ENCODE assay signal across 30 cellular contexts in the genomic region with DNA sequence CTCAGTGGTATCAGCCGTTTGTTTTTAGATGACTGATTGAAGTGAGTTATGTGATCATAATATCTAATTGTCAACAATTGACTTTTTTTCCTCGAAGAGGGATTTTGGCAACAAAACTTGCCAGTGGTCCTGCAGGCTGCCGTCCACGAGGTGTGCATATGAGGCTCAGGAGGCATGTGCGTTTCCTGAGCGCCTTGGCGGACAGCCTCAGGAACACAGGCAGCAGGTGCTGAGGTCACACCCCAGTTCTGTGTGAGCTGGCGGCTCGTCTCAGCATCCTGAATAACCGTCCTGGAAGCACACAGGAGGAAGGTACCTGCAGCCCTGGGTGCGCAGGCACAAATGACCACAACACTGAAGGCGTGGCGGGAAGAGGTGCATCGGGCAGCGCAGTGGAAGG. TPM values are rescaled to one million over a fixed set of nuclear protein-coding genes. Genes with fewer than 3 reads are reported as not detected.
"Had no signal": no experiment of that assay in that cellular context is flagged by ENCODE, and none has a peak within 500 bp of the region (broad histone marks: within the 10 kb centered on the region; RNA-seq: fewer than 3 reads in every experiment).

No MANE protein-coding gene starts in this region.

- H3K4me1 Mint-ChIP-seq: activated CD4-positive, alpha-beta T cell treated with anti-CD3 and anti-CD28 coated beads for 36 hours; activated naive CD8-positive, alpha-beta T cell treated with anti-CD3 and anti-CD28 coated beads, Interleukin-2, amount 50 U/mL, for 24 hours had no signal

- H3K27ac Mint-ChIP-seq: activated CD4-positive, alpha-beta T cell treated with anti-CD3 and anti-CD28 coated beads for 36 hours; activated CD8-positive, alpha-beta T cell treated with anti-CD3 and anti-CD28 coated beads, Interleukin-2, amount 10 ng/mL, durations not matched to agents 7 days and 5 days; activated naive CD4-positive, alpha-beta T cell treated with anti-CD3 and anti-CD28 coated beads, Interleukin-2, amount 50 U/mL, for 24 hours; activated naive CD8-positive, alpha-beta T cell treated with anti-CD3 and anti-CD28 coated beads, Interleukin-2, amount 50 U/mL, for 24 hours; T-cell had no signal

- H3K27me3 ChIP-seq: ascending aorta had no signal

- H3K27me3 Mint-ChIP-seq: activated CD4-positive, alpha-beta T cell treated with anti-CD3 and anti-CD28 coated beads for 36 hours; activated naive CD4-positive, alpha-beta T cell treated with anti-CD3 and anti-CD28 coated beads, Interleukin-2, amount 50 U/mL, for 24 hours; activated naive CD8-positive, alpha-beta T cell treated with anti-CD3 and anti-CD28 coated beads, Interleukin-2, amount 50 U/mL, for 24 hours; T-cell had no signal

- H3K27ac ChIP-seq: ascending aorta, KMS-11, SK-N-MC, WERI-Rb-1 had no signal

- H3K9me3 ChIP-seq: ascending aorta had no signal

- H3K4me3 Mint-ChIP-seq: activated CD4-positive, alpha-beta T cell treated with anti-CD3 and anti-CD28 coated beads for 36 hours; activated CD8-positive, alpha-beta T cell treated with anti-CD3 and anti-CD28 coated beads, Interleukin-2, amount 10 ng/mL, durations not matched to agents 7 days and 5 days; activated naive CD4-positive, alpha-beta T cell treated with anti-CD3 and anti-CD28 coated beads, Interleukin-2, amount 50 U/mL, for 24 hours; activated naive CD8-positive, alpha-beta T cell treated with anti-CD3 and anti-CD28 coated beads, Interleukin-2, amount 50 U/mL, for 24 hours; brain; T-cell had no signal

- H3K4me2 ChIP-seq: KMS-11 had no signal

- DNase-seq: activated CD4-positive, alpha-beta T cell treated with anti-CD3 and anti-CD28 coated beads for 36 hours; activated CD4-positive, alpha-beta T cell treated with anti-CD3 and anti-CD28 coated beads, Interleukin-2, amount 50 U/mL, for 1 hour; activated CD8-positive, alpha-beta memory T cell treated with anti-CD3 and anti-CD28 coated beads, Interleukin-2, amount 50 U/mL, for 48 hours; activated CD8-positive, alpha-beta T cell treated with anti-CD3 and anti-CD28 coated beads, Interleukin-2, amount 10 ng/mL, durations not matched to agents 7 days and 5 days; activated gamma-delta T cell; activated naive CD8-positive, alpha-beta T cell treated with anti-CD3 and anti-CD28 coated beads, Interleukin-2, amount 50 U/mL, for 24 hours; activated T-cell treated with anti-CD3 and anti-CD28 coated beads, Interleukin-2, amount 50 U/mL, for 1 hour; amniotic stem cell; cerebellar nuclear complex; MV-4-11; NCI-H1105; NCI-H1436; NCI-H1694 treated with DMSO at 0.1 percent for 48 hours; NCI-H2029 treated with DMSO at 0.1 percent for 48 hours; NCI-H345; NCI-H510A treated with DMSO at 0.1 percent for 48 hours; NCI-H69; NK-92 treated with Interleukin-12 subunit alpha and Interleukin-12 subunit beta, amount 100 ng/mL, for 24 hours; OCI-M1; RPMI8226; T-cell; T-helper 2 cell; WERI-Rb-1 had no signal

- H3K4me1 ChIP-seq: ascending aorta had no signal

- H3K9me3 Mint-ChIP-seq: activated naive CD4-positive, alpha-beta T cell treated with anti-CD3 and anti-CD28 coated beads, Interleukin-2, amount 50 U/mL, for 24 hours; activated naive CD8-positive, alpha-beta T cell treated with anti-CD3 and anti-CD28 coated beads, Interleukin-2, amount 50 U/mL, for 24 hours; T-cell had no signal

- ATAC-seq: activated CD4-positive, alpha-beta T cell treated with anti-CD3 and anti-CD28 coated beads for 36 hours; activated CD8-positive, alpha-beta T cell treated with anti-CD3 and anti-CD28 coated beads, Interleukin-2, amount 10 ng/mL, durations not matched to agents 7 days and 5 days; activated naive CD8-positive, alpha-beta T cell treated with anti-CD3 and anti-CD28 coated beads, Interleukin-2, amount 50 U/mL, for 24 hours; Panc1; Right ventricle myocardium inferior; T-cell had no signal

- H3K4me3 ChIP-seq: ascending aorta, SK-N-MC had no signal

- H3K9ac ChIP-seq: KMS-11 had no signal

RNA-seq across cellular contexts. Expression of gene CPNE7, which starts 55.7 kb away (rescaled TPM):
- total RNA-seq: ascending aorta, Right ventricle myocardium inferior had no signal
